Comparison of ENCODE assay signal across 19 cellular contexts in the genomic region with DNA sequence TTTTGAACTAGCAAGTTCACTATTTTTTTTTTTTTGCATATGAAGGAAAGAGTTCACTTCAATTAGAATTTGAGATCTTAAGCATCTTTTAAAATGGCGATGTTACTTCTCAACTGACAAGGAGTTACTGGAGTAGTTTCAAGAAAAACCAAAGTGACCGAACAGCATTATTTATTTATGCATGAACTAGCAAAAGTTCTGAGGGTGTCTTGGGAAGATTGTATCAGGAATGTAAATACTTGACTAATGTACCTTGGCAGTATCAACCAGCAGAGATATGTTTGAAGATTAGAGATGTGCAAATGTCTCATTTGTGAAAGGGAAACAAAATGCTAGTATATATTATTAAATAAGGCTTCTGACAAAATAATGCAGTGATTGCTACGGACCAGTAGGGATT.
"Had no signal": no experiment of that assay in that cellular context is flagged by ENCODE, and none has a peak within 500 bp of the region (broad histone marks: within the 10 kb centered on the region; RNA-seq: fewer than 3 reads in every experiment).

No MANE protein-coding gene starts in this region.

- H3K4me1 ChIP-seq: SJCRH30 had no signal

- H3K9me3 ChIP-seq: SJCRH30 had no signal

- DNase-seq: IMR-90, Karpas-422, KG1, MM.1S, NCI-H1092 treated with DMSO at 0.1 percent for 48 hours, NCI-H1436, NCI-H187, NCI-H2029, NCI-H2081 treated with DMSO at 0.1 percent for 48 hours, NCI-H2171, NCI-H226, NCI-H446, NCI-H510A, NCI-H524 treated with DMSO at 0.1 percent for 48 hours, NCI-H69, NCI-H774, SHP77, SJCRH30 had no signal

- H3K27ac ChIP-seq: RWPE1, SJCRH30 had no signal

- H3K36me3 ChIP-seq: SJCRH30 had no signal

- H3K4me3 ChIP-seq: SJCRH30 had no signal

- H3K27me3 ChIP-seq: SJCRH30 had no signal
